Comparison of ENCODE assay signal across 8 cellular contexts in the genomic region with DNA sequence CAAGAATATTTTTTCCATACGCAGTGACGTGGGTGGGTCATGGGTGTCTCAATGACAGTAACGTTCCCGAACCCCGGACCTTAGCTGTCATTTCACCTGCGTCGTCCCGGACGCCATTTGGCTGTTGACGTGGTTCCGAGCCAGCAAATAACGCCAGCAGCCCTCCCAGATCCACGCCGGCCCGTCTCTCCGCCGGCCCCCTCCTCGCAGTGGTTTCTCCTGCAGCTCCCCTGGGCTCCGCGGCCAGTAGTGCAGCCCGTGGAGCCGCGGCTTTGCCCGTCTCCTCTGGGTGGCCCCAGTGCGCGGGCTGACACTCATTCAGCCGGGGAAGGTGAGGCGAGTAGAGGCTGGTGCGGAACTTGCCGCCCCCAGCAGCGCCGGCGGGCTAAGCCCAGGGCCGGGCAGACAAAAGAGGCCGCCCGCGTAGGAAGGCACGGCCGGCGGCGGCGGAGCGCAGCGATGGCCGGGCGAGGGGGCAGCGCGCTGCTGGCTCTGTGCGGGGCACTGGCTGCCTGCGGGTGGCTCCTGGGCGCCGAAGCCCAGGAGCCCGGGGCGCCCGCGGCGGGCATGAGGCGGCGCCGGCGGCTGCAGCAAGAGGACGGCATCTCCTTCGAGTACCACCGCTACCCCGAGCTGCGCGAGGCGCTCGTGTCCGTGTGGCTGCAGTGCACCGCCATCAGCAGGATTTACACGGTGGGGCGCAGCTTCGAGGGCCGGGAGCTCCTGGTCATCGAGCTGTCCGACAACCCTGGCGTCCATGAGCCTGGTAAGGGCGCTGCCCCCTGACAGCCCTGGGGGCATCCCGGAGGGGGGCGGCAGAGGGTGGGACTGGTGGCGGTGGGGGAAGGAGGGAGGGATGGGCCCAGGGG. TPM values are rescaled to one million over a fixed set of nuclear protein-coding genes. Genes with fewer than 3 reads are reported as not detected.
DNase-seq lines count a peak whose midpoint lies in the region; ATAC-seq and TF ChIP-seq lines count a peak whose summit lies in the region.

CPE (plus strand) TSS at position 246 of the 869 bp plus-strand sequence; CDS start at position 460, 214 bp downstream.

- peak; percentile 45 for TF ChIP-seq CTCF in epithelial cell of proximal tubule (conservative IDR thresholded peaks at IDR 0.05; ENCODE audit: low read depth, low read length)

- DNase-seq in Ammon's horn (ENCODE audit: low spot score) (peak; percentile 89), NCI-H82 treated with DMSO at 0.1 percent for 48 hours (lab: John Stamatoyannopoulos, UW; ENCODE audit: unreplicated experiment) (peak; percentile 47), epithelial cell of proximal tubule (ENCODE audit: low read depth) (no peak), midbrain (lab: John Stamatoyannopoulos, UW) (peak; percentile 86)
- DNase-seq in activated T-cell treated with anti-CD3 and anti-CD28 coated beads, Interleukin-2, amount 50 U/mL, for 48 hours: peak; percentile 75 to 80
- peak; percentile 39 to 48 for DNase-seq in stimulated activated CD8-positive, alpha-beta memory T cell treated with anti-CD3 and anti-CD28 coated beads, Interleukin-2, amount 100 ng/mL, for 48 hours (ENCODE audit: low read depth in 2 of 2)

- H3K4me3 ChIP-seq in epithelial cell of proximal tubule (ENCODE audit: low read depth, low read length): peak within 1 kb of the TSS; percentile 58

- ATAC-seq in GM19324 (IDR thresholded peaks at IDR 0.05; ENCODE audit: low FRiP score, unreplicated experiment) (peak; percentile 90), HG03460 (IDR thresholded peaks at IDR 0.05; ENCODE audit: unreplicated experiment) (peak; percentile 95)

RNA-seq across cellular contexts. Expression of gene CPE, which starts in this region (rescaled TPM):
- total RNA-seq in epithelial cell of proximal tubule: 10.6 and 10.7 TPM in 2 replicates
